Comparison of ENCODE assay signal across 18 cellular contexts in genomic region chr4:4671774-4672349, GRCh38.
DNase-seq lines count a peak whose midpoint lies in the region; ATAC-seq, FAIRE-seq and TF ChIP-seq lines count a peak whose summit lies in the region.
"Had no signal": no experiment of that assay in that cellular context is flagged by ENCODE, and none has a peak within 500 bp of the region (broad histone marks: within the 10 kb centered on the region; RNA-seq: fewer than 3 reads in every experiment).

No MANE protein-coding gene starts in this region.

- H3K4me1 ChIP-seq in Caco-2 = peaks cover 73% of the 10 kb centered on the region
- H3K4me1 ChIP-seq in IMR-90 (ENCODE audit: control insufficient read depth, insufficient read depth, low read length) = peaks cover 11% of the 10 kb centered on the region
- H3K4me1 ChIP-seq in H1 (replicated peaks in 1 of 4; ENCODE audit: control insufficient read depth in 3 of 4, insufficient read depth in 4 of 4, low read length in 3 of 4) = peaks cover 3 to 11% (median 9%) of the 10 kb centered on the region in 4 experiments

- H2BK5ac ChIP-seq in IMR-90 (ENCODE audit: low read depth, low read length, poor library complexity, severe bottlenecking) (no peak overlapping the region), H1 (ENCODE audit: low read depth, low read length) (no peak overlapping the region)

- H3K36me3 ChIP-seq in Caco-2 (ENCODE audit: control insufficient read depth, insufficient read depth, low read length) (no peaks in the 10 kb centered on the region), IMR-90 (ENCODE audit: control insufficient read depth, insufficient read depth, low read length) (no peaks in the 10 kb centered on the region), H1 (ENCODE audit: control insufficient read depth in 2 of 4, insufficient read depth in 4 of 4, low read length in 3 of 4) (no peaks in the 10 kb centered on the region)
- H3K36me3 ChIP-seq: BE2C had no signal

- dilution Hi-C loops in IMR-90 (cut with HindIII; ENCODE audit: low sequenced_read_pairs, unreplicated experiment) = no loop called here

- no peak overlapping the region for H3K56ac ChIP-seq in IMR-90 (ENCODE audit: extremely low read depth, insufficient read depth, low read length)
- H3K56ac ChIP-seq in H1 (replicated peaks; ENCODE audit: insufficient read length, low read depth, low read length) = no peak overlapping the region

- no peaks in the 10 kb centered on the region for H3K79me2 ChIP-seq in H1 (ENCODE audit: control insufficient read depth in 1 of 2, insufficient read depth in 2 of 2, low read length in 2 of 2)

- H3K27me3 Mint-ChIP-seq in Caco-2 (ENCODE audit: insufficient read depth, unreplicated experiment) (no peaks in the 10 kb centered on the region), mesothelial cell of epicardium (ENCODE audit: low read depth) (no peaks in the 10 kb centered on the region)
- H3K27me3 Mint-ChIP-seq: CD4-positive, CD25-positive, alpha-beta regulatory T cell had no signal

- BruUV-seq in Caco-2 (replicated peaks; lab: Mats Ljungman, UMichigan) (no TSS peak), IMR-90 (replicated peaks; lab: Mats Ljungman, UMichigan) (no TSS peak)

- H3K14ac ChIP-seq in IMR-90 (replicated peaks; ENCODE audit: low read depth, low read length) (0 out of 2 replicates have a peak overlapping the region, but pooled peaks have one; percentile 65), H1 (ENCODE audit: insufficient read length) (no peak overlapping the region)

- H3K23ac ChIP-seq in IMR-90 (ENCODE audit: low read depth, low read length) (no peak overlapping the region), H1 (ENCODE audit: insufficient read length) (no peak overlapping the region)

- H2BK15ac ChIP-seq in IMR-90 (ENCODE audit: low read depth, low read length) (no peak overlapping the region; the same call in 2 of the 3 replicates), H1 (ENCODE audit: low read length) (peak overlapping the region; percentile 37; the same call in 1 of the 2 replicates)

- H3K79me1 ChIP-seq in IMR-90 (ENCODE audit: low read depth in 1 of 2, low read length in 2 of 2) (no peaks in the 10 kb centered on the region), H1 (ENCODE audit: low read depth, low read length) (no peaks in the 10 kb centered on the region)

- H4K8ac ChIP-seq in IMR-90 (ENCODE audit: low read depth in 2 of 2, low read length in 2 of 2) (no peak overlapping the region), H1 (ENCODE audit: extremely low read depth, insufficient read depth, low read length) (no peak overlapping the region)

- H3K9me3 Mint-ChIP-seq in Caco-2 (ENCODE audit: unreplicated experiment) = peaks cover 10% of the 10 kb centered on the region
- no peaks in the 10 kb centered on the region for H3K9me3 Mint-ChIP-seq in mesothelial cell of epicardium
- H3K9me3 Mint-ChIP-seq: CD4-positive, CD25-positive, alpha-beta regulatory T cell; H9 had no signal

- H3K4me3 ChIP-seq in Caco-2 (ENCODE audit: low read depth, low read length) (no peak overlapping the region), IMR-90 (ENCODE audit: insufficient read depth, low read depth, low read length) (no peak overlapping the region), H1 (ENCODE audit: extremely low read depth in 1 of 4, insufficient read depth in 2 of 4, low read depth in 3 of 4, low read length in 4 of 4) (no peak overlapping the region)

- peak overlapping the region; percentile 44; the same call in 1 of the 2 replicates for H2AK5ac ChIP-seq in IMR-90 (ENCODE audit: low read depth, low read length)
- 0 out of 2 replicates have a peak overlapping the region, but pooled peaks have one; percentile 7 for H2AK5ac ChIP-seq in H1 (ENCODE audit: low read depth, low read length)

- H3K9ac ChIP-seq in IMR-90 (ENCODE audit: low read depth, low read length) (no peak overlapping the region), H1 (replicated peaks in 1 of 4; ENCODE audit: extremely low read depth in 1 of 4, low read depth in 3 of 4, low read length in 3 of 4) (no peak overlapping the region)

- no peak overlapping the region for H3K18ac ChIP-seq in IMR-90 (ENCODE audit: low read depth, low read length)
- H3K18ac ChIP-seq in H1 (ENCODE audit: extremely low read depth, low read length) = no peak overlapping the region

- H3K27ac Mint-ChIP-seq in Caco-2 (ENCODE audit: unreplicated experiment) (peak overlapping the region; percentile 40), mesothelial cell of epicardium (peak overlapping the region; percentile 48)
- H3K27ac Mint-ChIP-seq: CD4-positive, CD25-positive, alpha-beta regulatory T cell; H9 had no signal

- peaks cover 7% of the 10 kb centered on the region; the same call in 1 of the 2 replicates for H3K23me2 ChIP-seq in H1 (ENCODE audit: low read depth, low read length)

- H3K9me1 ChIP-seq in IMR-90 (ENCODE audit: insufficient read depth, low read length) = peaks cover 6% of the 10 kb centered on the region; the same call in 1 of the 2 replicates

- WGBS in IMR-90 (ENCODE audit: extremely low coverage in 2 of 2, insufficient read length in 1 of 2), 2 experiments = 0% methylated on average over 2 of the region's 5 CpGs; no CpG with 5 or more reads in 1 of the 2 experiments
- WGBS in H1 (ENCODE audit: extremely low coverage in 1 of 2, insufficient coverage in 1 of 2, insufficient read length in 1 of 2, insufficient replicate concordance in 2 of 2, low coverage in 1 of 2, low lambda C conversion rate in 2 of 2, missing lambda C conversion rate in 1 of 2), 2 experiments = 71% methylated on average over 5 of the region's 5 CpGs; no CpG with 5 or more reads in 1 of the 2 experiments

- H3K4me2 ChIP-seq in IMR-90 (ENCODE audit: low read depth, low read length) (peak overlapping the region; percentile 13; the same call in 1 of the 2 replicates), H1 (ENCODE audit: insufficient read depth in 1 of 2, low read depth in 2 of 2, low read length in 2 of 2) (no peak overlapping the region)

- 0 out of 2 replicates have a peak overlapping the region, but pooled peaks have one; percentile 77 for H2BK12ac ChIP-seq in H1 (ENCODE audit: low read depth, low read length)

- TF ChIP-seq POLR2A in IMR-90 (IDR thresholded peaks at IDR 0.05; ENCODE audit: low read depth, low read length) (no peak), H1 (IDR thresholded peaks at IDR 0.05; ENCODE audit: control extremely low read depth in 1 of 2, low read depth in 2 of 2, low read length in 2 of 2) (no peak)

- CTCF ChIA-PET in Caco-2 (lab: Charles Lee) = no interaction called here
- CTCF ChIA-PET in IMR-90 (lab: Yijun Ruan, JAX) = no interaction called here
- CTCF ChIA-PET in H1 (lab: Charles Lee; ENCODE audit: partially characterized antibody) = interaction anchor here (0.7 to 1.4 kb wide), 4 partner anchors 15 to 184 kb away, joined by 3 read pairs; no protein-coding TSS in a partner anchor
- CTCF ChIA-PET in HEK293T (lab: Yijun Ruan, JAX) = no interaction called here

- H3K9me3 ChIP-seq in Caco-2 = no peaks in the 10 kb centered on the region
- no peaks in the 10 kb centered on the region for H3K9me3 ChIP-seq in IMR-90 (ENCODE audit: control insufficient read depth, insufficient read depth, low read length)
- no peaks in the 10 kb centered on the region for H3K9me3 ChIP-seq in H1 (ENCODE audit: insufficient read depth in 2 of 2, low read depth in 1 of 2, low read length in 1 of 2)
- H3K9me3 ChIP-seq: BE2C had no signal

- no peak overlapping the region for H2AK9ac ChIP-seq in IMR-90 (replicated peaks; ENCODE audit: low read depth, low read length, poor library complexity)

- H4K5ac ChIP-seq in IMR-90 (ENCODE audit: low read depth, low read length) = no peak overlapping the region
- no peak overlapping the region for H4K5ac ChIP-seq in H1 (ENCODE audit: insufficient read length, low read depth, low read length)

- POLR2A ChIA-PET in Caco-2 (lab: Charles Lee) (no interaction called here), IMR-90 (lab: Charles Lee; ENCODE audit: unreplicated experiment) (no interaction called here), H1 (lab: Charles Lee; ENCODE audit: partially characterized antibody) (interaction anchor here (0.9 kb wide), 1 partner anchor 11 kb away, joined by 3 read pairs; no protein-coding TSS in a partner anchor), HEK293T (lab: Yijun Ruan, JAX) (no interaction called here)

- DNase-seq in Caco-2 (no peak), IMR-90 (peak; percentile 54), H1 (ENCODE audit: low read depth in 1 of 2, low spot score in 2 of 2) (no peak), mesothelial cell of epicardium (ENCODE audit: low spot score in 2 of 2, unreplicated experiment in 2 of 2) (no peak), HEK293T (ENCODE audit: extremely low spot score) (no peak), urothelium cell line (ENCODE audit: low spot score) (no peak)
- DNase-seq: BE2C; CD4-positive, CD25-positive, alpha-beta regulatory T cell; DMS153; EL; H9; KBM-7; NCI-H1105 treated with DMSO at 0.1 percent for 48 hours; NCI-H1694 had no signal

- ATAC-seq in IMR-90 (ENCODE audit: low read depth) (peak; percentile 76), HG03442 (IDR thresholded peaks at IDR 0.05; ENCODE audit: unreplicated experiment) (no peak), HG02678 (IDR thresholded peaks at IDR 0.05; ENCODE audit: unreplicated experiment) (no peak)
- ATAC-seq: Panc1 had no signal

- H4K91ac ChIP-seq in IMR-90 (ENCODE audit: insufficient read depth, low read depth, low read length) (no peak overlapping the region), H1 (replicated peaks; ENCODE audit: insufficient read length, low read length) (peak overlapping the region; percentile 55)

- H2BK120ac ChIP-seq in IMR-90 (ENCODE audit: low read depth, low read length) = no peak overlapping the region
- no peak overlapping the region for H2BK120ac ChIP-seq in H1 (replicated peaks; ENCODE audit: low read depth, low read length)

- H2BK20ac ChIP-seq in IMR-90 (ENCODE audit: low read depth, low read length) = no peak overlapping the region
- no peak overlapping the region for H2BK20ac ChIP-seq in H1 (ENCODE audit: low read length)

- peaks cover 47% of the 10 kb centered on the region for H3K4me1 Mint-ChIP-seq in Caco-2 (ENCODE audit: low read depth, unreplicated experiment)
- H3K4me1 Mint-ChIP-seq in mesothelial cell of epicardium = peaks cover 81% of the 10 kb centered on the region

- TF ChIP-seq EP300 in H1 (IDR thresholded peaks at IDR 0.05; ENCODE audit: borderline replicate concordance in 1 of 2, low read depth in 2 of 2, low read length in 2 of 2) = no peak

- in situ Hi-C loops in IMR-90 (cut with MboI; ENCODE audit: low sequenced_read_pairs) = loop anchor here (5.0 kb wide), 1 partner anchor 195 kb away; no protein-coding TSS in a partner anchor

- H3K4me3 Mint-ChIP-seq in Caco-2 (ENCODE audit: unreplicated experiment) = no peak overlapping the region
- no peak overlapping the region for H3K4me3 Mint-ChIP-seq in mesothelial cell of epicardium
- H3K4me3 Mint-ChIP-seq: CD4-positive, CD25-positive, alpha-beta regulatory T cell; H9 had no signal

- H2AFZ ChIP-seq in IMR-90 (replicated peaks; ENCODE audit: low read length, poor library complexity) (peak overlapping the region; percentile 48), H1 (ENCODE audit: low read length) (no peak overlapping the region)

- H3K4ac ChIP-seq in IMR-90 (ENCODE audit: low read depth, low read length) (no peak overlapping the region; the same call in 1 of the 2 replicates), H1 (replicated peaks; ENCODE audit: insufficient read length, low read depth, low read length) (no peak overlapping the region)

- H3K27me3 ChIP-seq in Caco-2 (replicated peaks; ENCODE audit: control insufficient read depth, insufficient read depth, low read length) (no peaks in the 10 kb centered on the region), IMR-90 (ENCODE audit: control insufficient read depth, insufficient read depth, low read length) (peaks cover 3% of the 10 kb centered on the region), H1 (replicated peaks in 1 of 4; ENCODE audit: control insufficient read depth in 3 of 4, extremely low read depth in 1 of 4, insufficient read depth in 3 of 4, low read length in 3 of 4) (peaks cover 0 to 3% (median 0%) of the 10 kb centered on the region in 4 experiments; a peak in 1 of 7 replicates)
- H3K27me3 ChIP-seq: BE2C had no signal

- no peak for FAIRE-seq in H1 (lab: Jason Lieb, UNC)
- no peak for FAIRE-seq in urothelium cell line (lab: Jason Lieb, UNC)
- FAIRE-seq: GM12891 had no signal

- no peak overlapping the region for H3K27ac ChIP-seq in IMR-90 (ENCODE audit: insufficient read depth, low read length)
- no peak overlapping the region for H3K27ac ChIP-seq in H1 (ENCODE audit: low read depth, low read length)

- TF ChIP-seq CTCF in Caco-2 (IDR thresholded peaks at IDR 0.05; ENCODE audit: insufficient read depth in 1 of 2, low read depth in 1 of 2, low read length in 1 of 2, severe bottlenecking in 1 of 2, unreplicated experiment in 1 of 2) = no peak
- TF ChIP-seq CTCF in IMR-90 (conservative IDR thresholded peaks at IDR 0.05; ENCODE audit: low read depth, low read length) = no peak
- TF ChIP-seq CTCF in H1 (IDR thresholded peaks at IDR 0.05; ENCODE audit: control extremely low read depth in 1 of 3, insufficient read depth in 1 of 3, low read depth in 1 of 3, low read length in 3 of 3) = no peak
- TF ChIP-seq CTCF in mesothelial cell of epicardium (IDR thresholded peaks at IDR 0.05; ENCODE audit: unreplicated experiment) = no peak

- intact Hi-C loops in Caco-2 (cut with micrococcal nuclease; ENCODE audit: unreplicated experiment) (no loop called here), IMR-90 (cut with micrococcal nuclease) (loop anchor here (10.0 kb wide), 2 partner anchors 323 to 363 kb away; no protein-coding TSS in a partner anchor)

- peaks cover under 1% of the 10 kb centered on the region for H3K36me3 Mint-ChIP-seq in Caco-2 (ENCODE audit: insufficient read depth, unreplicated experiment)
- H3K36me3 Mint-ChIP-seq in mesothelial cell of epicardium = no peaks in the 10 kb centered on the region

- TF ChIP-seq RAD21 in IMR-90 (IDR thresholded peaks at IDR 0.05; ENCODE audit: low read length) (no peak), H1 (IDR thresholded peaks at IDR 0.05 in 1 of 2, conservative IDR thresholded peaks at IDR 0.05 in 1 of 2; ENCODE audit: low read depth in 2 of 2, low read length in 2 of 2) (no peak)

- no peaks in the 10 kb centered on the region for H4K20me1 ChIP-seq in IMR-90 (ENCODE audit: insufficient read depth, low read length)
- peaks cover 0 to 2% of the 10 kb centered on the region in 2 experiments for H4K20me1 ChIP-seq in H1 (replicated peaks in 1 of 2; ENCODE audit: control insufficient read depth in 1 of 2, insufficient read depth in 2 of 2, low read length in 2 of 2)
